In genomic region chr16:9415588-9415987, GRCh38 we compare ENCODE assay signal across 25 cellular contexts.
"Had no signal": no experiment of that assay in that cellular context is flagged by ENCODE, and none has a peak within 500 bp of the region (broad histone marks: within the 10 kb centered on the region; RNA-seq: fewer than 3 reads in every experiment).

No MANE protein-coding gene starts in this region.

- H3K27me3 Mint-ChIP-seq: activated T-helper 17 cell treated with anti-CD3 and anti-CD28 coated beads, Interleukin-2, amount 50 U/mL, for 72 hours; dendritic cell treated with granulocyte-macrophage colony-stimulating factor and Interleukin-4, amounts not matched to agents 40 ng/mL and 50 ng/mL, for 4 days; stimulated activated naive CD8-positive, alpha-beta T cell treated with anti-CD3 and anti-CD28 coated beads, Interleukin-15, amount 100 ng/mL, for 72 hours had no signal

- H3K4me1 ChIP-seq: adrenal gland, ascending aorta, parathyroid adenoma, tibial artery had no signal

- H3K27ac Mint-ChIP-seq: activated naive CD4-positive, alpha-beta T cell treated with anti-CD3 and anti-CD28 coated beads, Interleukin-2, amount 50 U/mL, for 72 hours; activated T-helper 17 cell treated with anti-CD3 and anti-CD28 coated beads, Interleukin-2, amount 50 U/mL, for 72 hours; dendritic cell treated with granulocyte-macrophage colony-stimulating factor and Interleukin-4, amounts not matched to agents 40 ng/mL and 50 ng/mL, for 4 days; natural killer cell treated with Interleukin-12 subunit alpha and Interleukin-12 subunit beta and Interleukin-15 and Interleukin-18, amount 100 ng/mL, for 72 hours; stimulated activated effector memory CD8-positive, alpha-beta T cell treated with anti-CD3 and anti-CD28 coated beads, Interleukin-12 subunit alpha, Interleukin-12 subunit beta, amount 100 ng/mL, for 72 hours; stimulated activated naive CD8-positive, alpha-beta T cell treated with anti-CD3 and anti-CD28 coated beads, Interleukin-15, amount 100 ng/mL, for 72 hours; WTC11 had no signal

- H3K9me3 ChIP-seq: adrenal gland, ascending aorta, neutrophil had no signal

- FAIRE-seq: frontal cortex, small intestine, TTC549 had no signal

- H3K4me2 ChIP-seq: hepatocyte had no signal

- H3K36me3 Mint-ChIP-seq: activated naive CD4-positive, alpha-beta T cell treated with anti-CD3 and anti-CD28 coated beads, Interleukin-2, amount 50 U/mL, for 72 hours; natural killer cell treated with Interleukin-12 subunit alpha and Interleukin-12 subunit beta and Interleukin-15 and Interleukin-18, amount 100 ng/mL, for 72 hours; stimulated activated effector memory CD8-positive, alpha-beta T cell treated with anti-CD3 and anti-CD28 coated beads, Interleukin-12 subunit alpha, Interleukin-12 subunit beta, amount 100 ng/mL, for 72 hours had no signal

- H3K27me3 ChIP-seq: adrenal gland, ascending aorta, brain microvascular endothelial cell, hepatocyte, neutrophil had no signal

- H3K27ac ChIP-seq: adrenal gland, ascending aorta, brain microvascular endothelial cell, hepatocyte, neutrophil, parathyroid adenoma, tibial artery had no signal

- H3K4me3 ChIP-seq: adrenal gland, ascending aorta, hepatocyte, tibial artery had no signal

- H2AFZ ChIP-seq: hepatocyte, parathyroid adenoma had no signal

- H3K36me3 ChIP-seq: adrenal gland, ascending aorta, brain microvascular endothelial cell, neutrophil, tibial artery had no signal

- H3K4me3 Mint-ChIP-seq: activated T-helper 17 cell treated with anti-CD3 and anti-CD28 coated beads, Interleukin-2, amount 50 U/mL, for 72 hours; dendritic cell treated with granulocyte-macrophage colony-stimulating factor and Interleukin-4, amounts not matched to agents 40 ng/mL and 50 ng/mL, for 4 days; natural killer cell treated with Interleukin-12 subunit alpha and Interleukin-12 subunit beta and Interleukin-15 and Interleukin-18, amount 100 ng/mL, for 72 hours; stimulated activated effector memory CD8-positive, alpha-beta T cell treated with anti-CD3 and anti-CD28 coated beads, Interleukin-12 subunit alpha, Interleukin-12 subunit beta, amount 100 ng/mL, for 72 hours; stimulated activated naive CD8-positive, alpha-beta T cell treated with anti-CD3 and anti-CD28 coated beads, Interleukin-15, amount 100 ng/mL, for 72 hours; WTC11 had no signal

- ATAC-seq: activated naive CD4-positive, alpha-beta T cell treated with anti-CD3 and anti-CD28 coated beads, Interleukin-2, amount 50 U/mL, for 72 hours; activated T-helper 17 cell treated with anti-CD3 and anti-CD28 coated beads, Interleukin-2, amount 50 U/mL, for 72 hours; esophagus mucosa; left ventricle myocardium superior; natural killer cell treated with Interleukin-12 subunit alpha and Interleukin-12 subunit beta and Interleukin-15 and Interleukin-18, amount 100 ng/mL, for 72 hours; sciatic nerve; stimulated activated effector memory CD8-positive, alpha-beta T cell treated with anti-CD3 and anti-CD28 coated beads, Interleukin-12 subunit alpha, Interleukin-12 subunit beta, amount 100 ng/mL, for 72 hours; stimulated activated naive CD8-positive, alpha-beta T cell treated with anti-CD3 and anti-CD28 coated beads, Interleukin-15, amount 100 ng/mL, for 72 hours; WTC11 had no signal

- H3K79me2 ChIP-seq: hepatocyte, parathyroid adenoma had no signal

- H3K9ac ChIP-seq: parathyroid adenoma had no signal

- DNase-seq: activated T-cell treated with anti-CD3 and anti-CD28 coated beads, Interleukin-2, amount 50 U/mL, for 1 hour; adrenal gland; brain microvascular endothelial cell; caudate nucleus; effector CD8-positive, alpha-beta T cell; glutamatergic neuron; left ventricle myocardium superior; small intestine; stimulated activated CD4-positive, alpha-beta T cell treated with anti-CD3 and anti-CD28 coated beads, Interleukin-2, amount 100 ng/mL, for 24 hours; stimulated activated naive CD8-positive, alpha-beta T cell treated with anti-CD3 and anti-CD28 coated beads, Interleukin-15, amount 100 ng/mL, for 72 hours; tibial artery had no signal

- H3K4me1 Mint-ChIP-seq: activated T-helper 17 cell treated with anti-CD3 and anti-CD28 coated beads, Interleukin-2, amount 50 U/mL, for 72 hours; stimulated activated effector memory CD8-positive, alpha-beta T cell treated with anti-CD3 and anti-CD28 coated beads, Interleukin-12 subunit alpha, Interleukin-12 subunit beta, amount 100 ng/mL, for 72 hours; stimulated activated naive CD8-positive, alpha-beta T cell treated with anti-CD3 and anti-CD28 coated beads, Interleukin-15, amount 100 ng/mL, for 72 hours; WTC11 had no signal
